18 cellular contexts compared by ENCODE assay signal in the genomic region with DNA sequence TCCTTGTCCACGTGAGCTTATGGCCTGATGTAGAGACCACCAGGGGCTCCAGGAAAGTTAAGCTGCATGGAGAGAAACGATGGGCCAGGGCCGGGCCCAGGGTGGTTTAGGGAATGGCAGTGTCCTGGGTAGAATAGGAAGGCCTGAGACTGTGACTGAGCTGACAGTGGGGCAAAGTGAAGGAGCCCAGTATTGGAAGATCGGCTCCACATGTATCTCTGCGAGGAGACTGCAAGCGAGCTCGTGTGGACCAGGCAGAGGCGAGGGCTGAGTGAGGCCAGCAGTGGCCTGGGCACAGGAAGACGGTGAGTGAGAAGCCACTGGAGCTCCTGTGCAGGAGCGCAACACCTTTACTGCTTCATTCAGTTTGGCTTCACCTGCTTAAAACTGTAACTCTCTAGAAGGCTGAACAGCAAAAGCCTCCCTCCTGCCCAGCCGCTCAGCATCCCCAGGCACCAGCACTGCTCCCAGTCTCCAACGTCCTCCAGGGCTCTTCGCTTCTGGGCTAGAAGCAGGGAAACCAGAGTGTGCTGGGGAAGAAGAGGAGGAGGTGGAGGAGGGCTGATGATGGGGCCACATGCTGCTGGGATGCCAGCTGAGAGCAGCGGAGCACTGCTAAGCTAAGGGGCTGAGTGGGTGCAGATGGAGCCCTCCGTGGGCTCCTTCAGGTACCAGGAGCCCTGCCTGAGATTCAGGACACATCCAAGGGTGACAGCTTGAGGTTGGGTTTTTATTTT. TPM values are rescaled to one million over a fixed set of nuclear protein-coding genes. Genes with fewer than 3 reads are reported as not detected.
DNase-seq lines count a peak whose midpoint lies in the region; ATAC-seq and TF ChIP-seq lines count a peak whose summit lies in the region.
"Had no signal": no experiment of that assay in that cellular context is flagged by ENCODE, and none has a peak within 500 bp of the region (broad histone marks: within the 10 kb centered on the region; RNA-seq: fewer than 3 reads in every experiment).

No MANE protein-coding gene starts in this region.

- no peak overlapping the region for H3K9ac ChIP-seq in GM23248
- H3K9ac ChIP-seq: SK-N-SH had no signal

- H3K4me2 ChIP-seq in GM23248 (ENCODE audit: unreplicated experiment), result no peak overlapping the region
- H3K4me2 ChIP-seq: A549, SK-N-SH had no signal

- no peaks in the 10 kb centered on the region for H3K36me3 Mint-ChIP-seq in IgD-negative memory B cell
- peaks cover 39% of the 10 kb centered on the region for H3K36me3 Mint-ChIP-seq in endothelial cell (ENCODE audit: low read depth, unreplicated experiment)
- H3K36me3 Mint-ChIP-seq in stimulated activated effector memory CD8-positive, alpha-beta T cell treated with anti-CD3 and anti-CD28 coated beads, Interleukin-12 subunit alpha, Interleukin-12 subunit beta, amount 100 ng/mL, for 72 hours, result peaks cover 58% of the 10 kb centered on the region

- H3K9me2 ChIP-seq in GM23248 (ENCODE audit: insufficient read depth), result no peaks in the 10 kb centered on the region
- H3K9me2 ChIP-seq: SK-N-SH had no signal

- 86 to 88% methylated on average over 15 of the region's 15 CpGs for WGBS in GM23248 (ENCODE audit: low coverage in 1 of 2, low lambda C conversion rate in 2 of 2, missing lambda C conversion rate in 2 of 2), 2 experiments

- H3K27me3 ChIP-seq in GM23248 (replicated peaks; ENCODE audit: insufficient read depth), result no peaks in the 10 kb centered on the region
- H3K27me3 ChIP-seq in effector memory CD4-positive, alpha-beta T cell (replicated peaks; ENCODE audit: control insufficient read depth, insufficient read depth, low read length, poor library complexity, severe bottlenecking), result no peaks in the 10 kb centered on the region
- H3K27me3 ChIP-seq: foreskin keratinocyte had no signal

- peaks cover 17% of the 10 kb centered on the region for H3F3A ChIP-seq in GM23248 (ENCODE audit: insufficient read depth)

- no peak for ATAC-seq in stimulated activated effector memory CD8-positive, alpha-beta T cell treated with anti-CD3 and anti-CD28 coated beads, Interleukin-12 subunit alpha, Interleukin-12 subunit beta, amount 100 ng/mL, for 72 hours
- ATAC-seq: foreskin keratinocyte; stimulated activated naive CD8-positive, alpha-beta T cell treated with anti-CD3 and anti-CD28 coated beads, Interleukin-15, Interleukin-2, amounts not matched to agents 100 U/mL and 50 U/mL, for 24 hours had no signal

- no peak overlapping the region for H2AFZ ChIP-seq in GM23248

- H3K9me3 ChIP-seq in GM23248 (ENCODE audit: low read depth), result no peaks in the 10 kb centered on the region
- no peaks in the 10 kb centered on the region for H3K9me3 ChIP-seq in effector memory CD4-positive, alpha-beta T cell (ENCODE audit: control insufficient read depth, low read length)
- H3K9me3 ChIP-seq: A549, SK-N-SH had no signal

- H3K79me2 ChIP-seq in GM23248 (ENCODE audit: insufficient read depth), result no peaks in the 10 kb centered on the region

- H3K4me3 Mint-ChIP-seq in IgD-negative memory B cell (no peak overlapping the region), endothelial cell (ENCODE audit: unreplicated experiment) (peak overlapping the region; percentile 71)
- no peak overlapping the region for H3K4me3 Mint-ChIP-seq in stimulated activated effector memory CD8-positive, alpha-beta T cell treated with anti-CD3 and anti-CD28 coated beads, Interleukin-12 subunit alpha, Interleukin-12 subunit beta, amount 100 ng/mL, for 72 hours
- H3K4me3 Mint-ChIP-seq: type B pancreatic cell had no signal

- in situ Hi-C loops in GM23248 (cut with MboI), result no loop called here

- no peak overlapping the region for H3K27ac ChIP-seq in GM23248
- H3K27ac ChIP-seq in effector memory CD4-positive, alpha-beta T cell (ENCODE audit: insufficient read depth, low read length, poor library complexity, severe bottlenecking), result no peak overlapping the region
- H3K27ac ChIP-seq: A549, foreskin keratinocyte had no signal

- no peaks in the 10 kb centered on the region for H4K20me1 ChIP-seq in GM23248 (ENCODE audit: insufficient read depth)

- H3K27me3 Mint-ChIP-seq in IgD-negative memory B cell (no peaks in the 10 kb centered on the region), endothelial cell (ENCODE audit: unreplicated experiment) (peaks cover 27% of the 10 kb centered on the region)
- H3K27me3 Mint-ChIP-seq: type B pancreatic cell had no signal

- H3K4me1 Mint-ChIP-seq in IgD-negative memory B cell, result peaks cover 0 to 3% (median 0%) of the 10 kb centered on the region in 3 donors
- H3K4me1 Mint-ChIP-seq in endothelial cell (ENCODE audit: unreplicated experiment), result peaks cover 25% of the 10 kb centered on the region
- H3K4me1 Mint-ChIP-seq in stimulated activated effector memory CD8-positive, alpha-beta T cell treated with anti-CD3 and anti-CD28 coated beads, Interleukin-12 subunit alpha, Interleukin-12 subunit beta, amount 100 ng/mL, for 72 hours, result no peaks in the 10 kb centered on the region

- peak; percentile 52 for DNase-seq in activated effector memory CD4-positive, alpha-beta T cell treated with anti-CD3 and anti-CD28 coated beads, Interleukin-2, amount 50 U/mL, for 16 hours
- no peak for DNase-seq in activated effector memory CD4-positive, alpha-beta T cell treated with Interleukin-2 at 50 U/mL for 16 hours
- no peak for DNase-seq in endothelial cell (ENCODE audit: low spot score)
- DNase-seq in stimulated activated effector memory CD8-positive, alpha-beta T cell treated with anti-CD3 and anti-CD28 coated beads, Interleukin-12 subunit alpha, Interleukin-12 subunit beta, amount 100 ng/mL, for 72 hours (ENCODE audit: low spot score in 2 of 2), result no peak
- no peak for DNase-seq in stimulated activated CD4-positive, alpha-beta T cell treated with anti-CD3 and anti-CD28 coated beads, Interleukin-4, amount 100 ng/mL, for 24 hours
- no peak for DNase-seq in GM23248
- DNase-seq in effector memory CD4-positive, alpha-beta T cell, result no peak
- DNase-seq: activated CD4-positive, alpha-beta T cell treated with anti-CD3 and anti-CD28 coated beads, Interleukin-2, amount 50 U/mL, for 1 hour; amniotic stem cell; foreskin keratinocyte; HCEC 1CT; NCI-H2081 treated with DMSO at 0.1 percent for 48 hours; NCI-H526; stimulated activated naive CD8-positive, alpha-beta T cell treated with anti-CD3 and anti-CD28 coated beads, Interleukin-15, Interleukin-2, amounts not matched to agents 100 U/mL and 50 U/mL, for 24 hours had no signal

- no peaks in the 10 kb centered on the region for H3K36me3 ChIP-seq in GM23248 (ENCODE audit: low read depth)
- peaks cover 32% of the 10 kb centered on the region for H3K36me3 ChIP-seq in effector memory CD4-positive, alpha-beta T cell (ENCODE audit: control insufficient read depth, insufficient read depth, low read length)

- H3K27ac Mint-ChIP-seq in IgD-negative memory B cell (peak overlapping the region in 2 of 3 donors; percentile 85 to 90), endothelial cell (ENCODE audit: unreplicated experiment) (peak overlapping the region; percentile 78)
- peak overlapping the region; percentile 66 for H3K27ac Mint-ChIP-seq in stimulated activated effector memory CD8-positive, alpha-beta T cell treated with anti-CD3 and anti-CD28 coated beads, Interleukin-12 subunit alpha, Interleukin-12 subunit beta, amount 100 ng/mL, for 72 hours

- TF ChIP-seq CTCF in endothelial cell (IDR thresholded peaks at IDR 0.05; ENCODE audit: unreplicated experiment), result no peak

- H3K4me3 ChIP-seq in GM23248, result no peak overlapping the region
- no peak overlapping the region for H3K4me3 ChIP-seq in effector memory CD4-positive, alpha-beta T cell (ENCODE audit: insufficient read depth, low read depth, low read length, poor library complexity, severe bottlenecking)
- H3K4me3 ChIP-seq: A549 had no signal

- H3K9me3 Mint-ChIP-seq in IgD-negative memory B cell (no peaks in the 10 kb centered on the region), endothelial cell (ENCODE audit: unreplicated experiment) (no peaks in the 10 kb centered on the region)
- no peaks in the 10 kb centered on the region for H3K9me3 Mint-ChIP-seq in stimulated activated effector memory CD8-positive, alpha-beta T cell treated with anti-CD3 and anti-CD28 coated beads, Interleukin-12 subunit alpha, Interleukin-12 subunit beta, amount 100 ng/mL, for 72 hours
- H3K9me3 Mint-ChIP-seq: type B pancreatic cell had no signal

- H3K4me1 ChIP-seq in GM23248 (ENCODE audit: insufficient read depth), result no peaks in the 10 kb centered on the region
- no peaks in the 10 kb centered on the region for H3K4me1 ChIP-seq in effector memory CD4-positive, alpha-beta T cell (ENCODE audit: control insufficient read depth, insufficient read depth, low read length, poor library complexity, severe bottlenecking)
- H3K4me1 ChIP-seq: foreskin keratinocyte had no signal

RNA-seq across cellular contexts. Expression of a gene that starts 13.5 kb away (rescaled TPM):
- polyA plus RNA-seq in IgD-negative memory B cell (46.0 TPM), GM23248 (2016; fragmentation: Nextera tagmentation; extraction: Ambion mirVana) (65.8 and 75.9 TPM in 2 replicates)
- total RNA-seq in endothelial cell (ENCODE audit: unreplicated experiment), result 294 TPM
- total RNA-seq in GM23248 (2014; rRNA removed; shearing (Covaris generic)), result 118 and 146 TPM in 2 replicates

RNA-seq across cellular contexts. Expression of a gene that starts 21.8 kb away (rescaled TPM):
- polyA plus RNA-seq in IgD-negative memory B cell (146 TPM), GM23248 (2016; fragmentation: Nextera tagmentation; extraction: Ambion mirVana) (219 and 230 TPM in 2 replicates)
- 144 TPM for total RNA-seq in endothelial cell (ENCODE audit: unreplicated experiment)
- total RNA-seq in GM23248 (2014; rRNA removed; shearing (Covaris generic)), result 114 and 117 TPM in 2 replicates

RNA-seq across cellular contexts. Expression of a gene that starts 42.2 kb away (rescaled TPM):
- polyA plus RNA-seq in IgD-negative memory B cell (0.36 TPM), GM23248 (2016; fragmentation: Nextera tagmentation; extraction: Ambion mirVana) (42.7 and 43.4 TPM in 2 replicates)
- total RNA-seq in endothelial cell (ENCODE audit: unreplicated experiment), result not detected
- 63.9 and 70.7 TPM in 2 replicates for total RNA-seq in GM23248 (2014; rRNA removed; shearing (Covaris generic))
- total RNA-seq: foreskin keratinocyte had no signal

RNA-seq across cellular contexts. Expression of a gene that starts 48.4 kb away (rescaled TPM):
- polyA plus RNA-seq in IgD-negative memory B cell (140 TPM), GM23248 (2016; fragmentation: Nextera tagmentation; extraction: Ambion mirVana) (20.9 and 24.6 TPM in 2 replicates)
- 13.1 TPM for total RNA-seq in endothelial cell (ENCODE audit: unreplicated experiment)
- 37.7 and 41.1 TPM in 2 replicates for total RNA-seq in GM23248 (2014; rRNA removed; shearing (Covaris generic))

Comparison
In these comparisons a context has a peak if more than half of its experiments do, and no peak if none do; other contexts are left out.
1. RNA of a gene that starts 42.2 kb away (total RNA-seq): 63.9 to 70.7 TPM in GM23248; not detected in endothelial cell (single experiment); every median in the first group is over 10 times any median in the second.
2. Peak in every context shown above with its lines, with median percentiles within 50 percentile points of each other: H3K27ac Mint-ChIP-seq.